Comparison of ENCODE assay signal across 8 cellular contexts in genomic region chr2:101253013-101253712, GRCh38. TPM values are rescaled to one million over a fixed set of nuclear protein-coding genes. Genes with fewer than 3 reads are reported as not detected.
DNase-seq lines count a peak whose midpoint lies in the region; ATAC-seq lines count a peak whose summit lies in the region.

No MANE protein-coding gene starts in this region.

- ATAC-seq in GM18873 (IDR thresholded peaks at IDR 0.05; ENCODE audit: low FRiP score, unreplicated experiment) = peak; percentile 34
- ATAC-seq in HG03139 (IDR thresholded peaks at IDR 0.05; ENCODE audit: unreplicated experiment) = peak; percentile 47
- peak; percentile 73 to 77 for ATAC-seq in activated T-cell treated with anti-CD3 and anti-CD28 coated beads, Interleukin-2, amount 50 U/mL, for 4 hours

- peaks cover 16% of the 10 kb centered on the region for H3K4me1 ChIP-seq in neuron (ENCODE audit: insufficient read depth, low read length)

- DNase-seq in AG20443 (ENCODE audit: low spot score) = peak; percentile 70
- peak; percentile 42 for DNase-seq in NOMO-1 treated with DMSO at 0.1 percent for 48 hours (lab: John Stamatoyannopoulos, UW; ENCODE audit: unreplicated experiment)
- peak; percentile 63 for DNase-seq in activated T-cell treated with anti-CD3 and anti-CD28 coated beads, Interleukin-2, amount 50 U/mL, for 4 hours
- DNase-seq in fibroblast of peridontal ligament (ENCODE audit: extremely low read depth) = peak; percentile 37
- peak; percentile 14 for DNase-seq in stromal cell of bone marrow (ENCODE audit: low read depth)

- H3K27me3 Mint-ChIP-seq in activated T-cell treated with anti-CD3 and anti-CD28 coated beads, Interleukin-2, amount 50 U/mL, for 4 hours (ENCODE audit: low read depth) = no peaks in the 10 kb centered on the region

- no peaks in the 10 kb centered on the region for H3K9me3 ChIP-seq in neuron (ENCODE audit: low read length)

- H3K4me3 ChIP-seq in neuron (ENCODE audit: low read length) = peak overlapping the region; percentile 89

- peak overlapping the region; percentile 99 for H3K4me3 Mint-ChIP-seq in activated T-cell treated with anti-CD3 and anti-CD28 coated beads, Interleukin-2, amount 50 U/mL, for 4 hours

- peak overlapping the region; percentile 31 for H2AFZ ChIP-seq in neuron (ENCODE audit: low read depth, low read length)

- H3K27me3 ChIP-seq in neuron (ENCODE audit: insufficient read depth, low read length) = no peaks in the 10 kb centered on the region

- H3K36me3 Mint-ChIP-seq in activated T-cell treated with anti-CD3 and anti-CD28 coated beads, Interleukin-2, amount 50 U/mL, for 4 hours (ENCODE audit: insufficient read depth) = peaks cover 11% of the 10 kb centered on the region

- H3K36me3 ChIP-seq in neuron (ENCODE audit: insufficient read depth, low read length) = peaks cover 4% of the 10 kb centered on the region

- H3K4me1 Mint-ChIP-seq in activated T-cell treated with anti-CD3 and anti-CD28 coated beads, Interleukin-2, amount 50 U/mL, for 4 hours (ENCODE audit: low read depth) = peaks cover 47% of the 10 kb centered on the region

- H3K9me3 Mint-ChIP-seq in activated T-cell treated with anti-CD3 and anti-CD28 coated beads, Interleukin-2, amount 50 U/mL, for 4 hours = no peaks in the 10 kb centered on the region

RNA-seq across cellular contexts. Expression of gene CNOT11, which starts 0.5 kb away (rescaled TPM):
- 10 to 100 TPM; 59.9 to 64.4 (median 61.2) TPM for total RNA-seq in activated T-cell treated with anti-CD3 and anti-CD28 coated beads, Interleukin-2, amount 50 U/mL, for 4 hours

RNA-seq across cellular contexts. Expression of gene RNF149, which starts 55.3 kb away (rescaled TPM):
- 10 to 100 TPM; 27.3 to 33.3 (median 27.3) TPM for total RNA-seq in activated T-cell treated with anti-CD3 and anti-CD28 coated beads, Interleukin-2, amount 50 U/mL, for 4 hours

Comparison
In these comparisons a context has a peak if more than half of its experiments do, and no peak if none do; other contexts are left out.
1. Peak in every context shown above with its lines: DNase-seq, ATAC-seq and H3K4me3 ChIP-seq.
2. DNase-seq: peak in every context shown above with its lines; median percentile 70 in AG20443; 63 in activated T-cell treated with anti-CD3 and anti-CD28 coated beads, Interleukin-2, amount 50 U/mL, for 4 hours; 42 in NOMO-1 treated with DMSO at 0.1 percent for 48 hours; 37 in fibroblast of peridontal ligament; 14 in stromal cell of bone marrow.